In genomic region chr19:40420766-40421467, GRCh38 we compare ENCODE assay signal across 8 cellular contexts. TPM values are rescaled to one million over a fixed set of nuclear protein-coding genes. Genes with fewer than 3 reads are reported as not detected.
DNase-seq lines count a peak whose midpoint lies in the region; ATAC-seq and TF ChIP-seq lines count a peak whose summit lies in the region.

No MANE protein-coding gene starts in this region.

- peaks cover 2% of the 10 kb centered on the region for H3K27me3 Mint-ChIP-seq in activated naive CD8-positive, alpha-beta T cell treated with anti-CD3 and anti-CD28 coated beads, Interleukin-2, amount 10 ng/mL, durations not matched to agents 7 days and 5 days
- H3K27me3 Mint-ChIP-seq in osteocyte (ENCODE audit: unreplicated experiment): no peaks in the 10 kb centered on the region

- peaks cover 1% of the 10 kb centered on the region for H3K36me3 Mint-ChIP-seq in activated naive CD8-positive, alpha-beta T cell treated with anti-CD3 and anti-CD28 coated beads, Interleukin-2, amount 10 ng/mL, durations not matched to agents 7 days and 5 days
- peaks cover 3% of the 10 kb centered on the region for H3K36me3 Mint-ChIP-seq in osteocyte (ENCODE audit: unreplicated experiment)

- H3K9me2 ChIP-seq in MM.1S (replicated peaks; ENCODE audit: insufficient read depth, low read length): no peaks in the 10 kb centered on the region

- H3K79me2 ChIP-seq in MM.1S (ENCODE audit: low read length): peaks cover 4% of the 10 kb centered on the region

- H3F3A ChIP-seq in MM.1S (ENCODE audit: insufficient read depth, low read length): peaks cover 5% of the 10 kb centered on the region

- peak overlapping the region; percentile 79 for H3K4me3 ChIP-seq in MM.1S (ENCODE audit: low read length)
- peak overlapping the region; percentile 54 to 60 for H3K4me3 ChIP-seq in tibial artery

- intact Hi-C loops in head of caudate nucleus (cut with DNase I): no loop called here
- intact Hi-C loops in tibial artery (cut with DNase I; ENCODE audit: low total_unique reads): no loop called here

- H3K27ac Mint-ChIP-seq in activated naive CD8-positive, alpha-beta T cell treated with anti-CD3 and anti-CD28 coated beads, Interleukin-2, amount 10 ng/mL, durations not matched to agents 7 days and 5 days: peak overlapping the region; percentile 92
- peak overlapping the region; percentile 92 for H3K27ac Mint-ChIP-seq in osteocyte (ENCODE audit: unreplicated experiment)

- DNase-seq in COLO668 (lab: John Stamatoyannopoulos, UW; ENCODE audit: unreplicated experiment) (peak; percentile 87), MM.1S (peak; percentile 83), head of caudate nucleus (peak; percentile 72 to 93 (median 86)), osteocyte (ENCODE audit: extremely low spot score, unreplicated experiment) (peak; percentile 96), tibial artery (peak; percentile 92 to 98)
- peak; percentile 86 for DNase-seq in activated naive CD8-positive, alpha-beta T cell treated with anti-CD3 and anti-CD28 coated beads, Interleukin-2, amount 10 ng/mL, durations not matched to agents 7 days and 5 days

- peaks cover 33% of the 10 kb centered on the region for H3K4me1 Mint-ChIP-seq in activated naive CD8-positive, alpha-beta T cell treated with anti-CD3 and anti-CD28 coated beads, Interleukin-2, amount 10 ng/mL, durations not matched to agents 7 days and 5 days
- H3K4me1 Mint-ChIP-seq in osteocyte (ENCODE audit: unreplicated experiment): peaks cover 33% of the 10 kb centered on the region

- TF ChIP-seq CTCF in MM.1S (IDR thresholded peaks at IDR 0.05; ENCODE audit: low read length): peak; percentile 92
- TF ChIP-seq CTCF in osteocyte (IDR thresholded peaks at IDR 0.05): peak; percentile 99
- TF ChIP-seq CTCF in tibial artery (IDR thresholded peaks at IDR 0.05): peak; percentile 88 to 90

- no peaks in the 10 kb centered on the region for H3K9me3 ChIP-seq in MM.1S (replicated peaks; ENCODE audit: insufficient read depth, low read length)
- H3K9me3 ChIP-seq in tibial artery: no peaks in the 10 kb centered on the region

- H3K27me3 ChIP-seq in MM.1S (replicated peaks; ENCODE audit: insufficient read depth, low read length) (no peaks in the 10 kb centered on the region; the same call in 1 of the 2 replicates), tibial artery (peaks cover 0 to 3% of the 10 kb centered on the region in 2 donors)

- peak overlapping the region; percentile 88 for H2AFZ ChIP-seq in MM.1S (ENCODE audit: low read length)

- peak overlapping the region; percentile 95 for H3K4me2 ChIP-seq in MM.1S (ENCODE audit: low read depth, low read length)

- peaks cover 7% of the 10 kb centered on the region for H3K4me1 ChIP-seq in MM.1S (ENCODE audit: low read length)
- H3K4me1 ChIP-seq in tibial artery: peaks cover 0 to 39% (median 34%) of the 10 kb centered on the region in 4 donors

- H3K4me3 Mint-ChIP-seq in activated naive CD8-positive, alpha-beta T cell treated with anti-CD3 and anti-CD28 coated beads, Interleukin-2, amount 10 ng/mL, durations not matched to agents 7 days and 5 days: peak overlapping the region; percentile 80
- peak overlapping the region; percentile 80 for H3K4me3 Mint-ChIP-seq in osteocyte (ENCODE audit: unreplicated experiment)

- ATAC-seq in GM21447 (IDR thresholded peaks at IDR 0.05; ENCODE audit: unreplicated experiment) (peak; percentile 37), SK-N-SH treated with all-trans-retinoic acid at 6 μM for 48 hours (peak; percentile 74)
- ATAC-seq in activated naive CD8-positive, alpha-beta T cell treated with anti-CD3 and anti-CD28 coated beads, Interleukin-2, amount 10 ng/mL, durations not matched to agents 7 days and 5 days (ENCODE audit: low read depth): peak; percentile 38

- peak overlapping the region; percentile 80 for H3K27ac ChIP-seq in MM.1S (ENCODE audit: low read length)
- peak overlapping the region; percentile 94 to 98 for H3K27ac ChIP-seq in tibial artery

- POLR2A ChIA-PET in activated naive CD8-positive, alpha-beta T cell treated with anti-CD3 and anti-CD28 coated beads, Interleukin-2, amount 10 ng/mL, durations not matched to agents 7 days and 5 days (lab: Charles Lee): interaction anchor here (0.6 to 3.8 kb wide), 17 partner anchors 8 to 332 kb away, joined by 3 to 35 read pairs (median 5); partner anchors contain the start of genes BLVRB, C19orf47, PLD3 and SERTAD3

- peak overlapping the region; percentile 78 for H3K9ac ChIP-seq in MM.1S (ENCODE audit: low read length)

- H4K20me1 ChIP-seq in MM.1S (ENCODE audit: insufficient read depth, low read length): no peaks in the 10 kb centered on the region

- H3K9me3 Mint-ChIP-seq in activated naive CD8-positive, alpha-beta T cell treated with anti-CD3 and anti-CD28 coated beads, Interleukin-2, amount 10 ng/mL, durations not matched to agents 7 days and 5 days: no peaks in the 10 kb centered on the region
- no peaks in the 10 kb centered on the region for H3K9me3 Mint-ChIP-seq in osteocyte (ENCODE audit: unreplicated experiment)

- H3K36me3 ChIP-seq in MM.1S (replicated peaks; ENCODE audit: insufficient read depth, low read length) (no peaks in the 10 kb centered on the region), tibial artery (peaks cover 10 to 13% (median 11%) of the 10 kb centered on the region in 3 donors)

TF ChIP-seq in SK-N-SH treated with all-trans-retinoic acid at 6 μM for 48 hours, 23 proteins besides CTCF, POLR2A, EP300 and RAD21:
- TF ChIP-seq ZFP3 (CRISPR knock-in tag; IDR thresholded peaks at IDR 0.05) (no peak), GLIS3 (CRISPR knock-in tag; IDR thresholded peaks at IDR 0.05) (0 out of 2 replicates have a peak, but pooled peaks have one; percentile 58), TSHZ2 (CRISPR knock-in tag; IDR thresholded peaks at IDR 0.05) (peak; percentile 86), OSR1 (CRISPR knock-in tag; IDR thresholded peaks at IDR 0.05) (no peak), PATZ1 (CRISPR knock-in tag; IDR thresholded peaks at IDR 0.05; ENCODE audit: borderline replicate concordance) (peak; percentile 92), ISL1 (CRISPR knock-in tag; IDR thresholded peaks at IDR 0.05) (peak; percentile 20; the same call in 1 of the 2 replicates), SNAI2 (CRISPR knock-in tag; IDR thresholded peaks at IDR 0.05) (peak; percentile 84; the same call in 1 of the 2 replicates), TCF4 (CRISPR knock-in tag; IDR thresholded peaks at IDR 0.05; ENCODE audit: borderline replicate concordance) (peak; percentile 46; the same call in 1 of the 2 replicates)

RNA-seq across cellular contexts. Expression of gene SERTAD1, which starts 4.9 kb away (rescaled TPM):
- 1 to 10 TPM; 7.3 to 7.9 TPM for total RNA-seq in activated naive CD8-positive, alpha-beta T cell treated with anti-CD3 and anti-CD28 coated beads, Interleukin-2, amount 10 ng/mL, durations not matched to agents 7 days and 5 days
- total RNA-seq in osteocyte: 13.3 and 13.8 TPM in 2 replicates

RNA-seq across cellular contexts. Expression of gene PRX, which starts 7.7 kb away (rescaled TPM):
- total RNA-seq in activated naive CD8-positive, alpha-beta T cell treated with anti-CD3 and anti-CD28 coated beads, Interleukin-2, amount 10 ng/mL, durations not matched to agents 7 days and 5 days: 1 to 10 TPM; 2.3 to 2.5 TPM
- 5.0 and 5.7 TPM in 2 replicates for total RNA-seq in osteocyte

RNA-seq across cellular contexts. Expression of gene SERTAD3, which starts 23.2 kb away (rescaled TPM):
- 10 to 100 TPM; 12.9 to 13.5 TPM for total RNA-seq in activated naive CD8-positive, alpha-beta T cell treated with anti-CD3 and anti-CD28 coated beads, Interleukin-2, amount 10 ng/mL, durations not matched to agents 7 days and 5 days
- total RNA-seq in osteocyte: 31.4 and 33.4 TPM in 2 replicates

RNA-seq across cellular contexts. Expression of gene HIPK4, which starts 30.9 kb away (rescaled TPM):
- under 1 TPM in 1 of 2 experiments, not detected in 1; 0.11 TPM for total RNA-seq in activated naive CD8-positive, alpha-beta T cell treated with anti-CD3 and anti-CD28 coated beads, Interleukin-2, amount 10 ng/mL, durations not matched to agents 7 days and 5 days
- 0.21 and 0.29 TPM in 2 replicates for total RNA-seq in osteocyte

RNA-seq across cellular contexts. Expression of gene BLVRB, which starts 44.6 kb away (rescaled TPM):
- total RNA-seq in activated naive CD8-positive, alpha-beta T cell treated with anti-CD3 and anti-CD28 coated beads, Interleukin-2, amount 10 ng/mL, durations not matched to agents 7 days and 5 days: 10 to 100 TPM; 20.4 to 21.5 TPM
- total RNA-seq in osteocyte: 45.6 and 51.5 TPM in 2 replicates

Comparison
In these comparisons a context has a peak if more than half of its experiments do, and no peak if none do; other contexts are left out.
1. Peak in every context shown above with its lines: DNase-seq, ATAC-seq, H3K4me3 ChIP-seq and H3K27ac ChIP-seq.